34 cellular contexts compared by ENCODE assay signal in the genomic region with DNA sequence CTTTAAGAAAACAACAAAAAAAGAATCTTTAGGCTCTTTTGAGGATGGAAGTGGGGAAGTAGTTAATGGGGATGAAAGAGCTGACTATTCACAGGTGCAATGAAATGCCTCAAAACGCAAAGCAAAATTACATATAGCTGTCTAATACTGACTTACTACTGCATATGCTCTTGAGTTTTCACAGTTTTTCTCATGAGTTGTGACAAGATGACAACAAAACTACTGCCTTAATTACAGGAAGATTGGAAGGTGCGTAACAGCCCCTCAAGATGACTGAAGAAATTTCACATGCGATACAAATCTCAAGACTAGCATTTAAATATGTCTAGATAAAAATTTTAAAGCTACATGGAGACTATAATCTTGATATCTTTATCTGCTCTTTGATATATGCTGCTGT.
"Had no signal": no experiment of that assay in that cellular context is flagged by ENCODE, and none has a peak within 500 bp of the region (broad histone marks: within the 10 kb centered on the region; RNA-seq: fewer than 3 reads in every experiment).

No MANE protein-coding gene starts in this region.

- H3K4me2 ChIP-seq: KMS-11 had no signal

- H3K9ac ChIP-seq: KMS-11 had no signal

- H3K27ac ChIP-seq: KMS-11 had no signal

- H3K36me3 ChIP-seq: MG63 had no signal

- DNase-seq: Karpas-422, Kasumi-1, MG63, MM.1S, MV-4-11, NCI-H1048, NCI-H1092, NCI-H1092 treated with DMSO at 0.1 percent for 48 hours, NCI-H1105, NCI-H1105 treated with DMSO at 0.1 percent for 48 hours, NCI-H1417, NCI-H1417 treated with DMSO at 0.1 percent for 48 hours, NCI-H1436, NCI-H1436 treated with DMSO at 0.1 percent for 48 hours, NCI-H146, NCI-H1694, NCI-H1694 treated with DMSO at 0.1 percent for 48 hours, NCI-H187, NCI-H187 treated with DMSO at 0.1 percent for 48 hours, NCI-H1930, NCI-H2029, NCI-H2029 treated with DMSO at 0.1 percent for 48 hours, NCI-H2081, NCI-H2081 treated with DMSO at 0.1 percent for 48 hours, NCI-H2107, NCI-H2171, NCI-H2171 treated with DMSO at 0.1 percent for 48 hours, NCI-H2227 treated with DMSO at 0.1 percent for 48 hours, NCI-H226, NCI-H345, NCI-H446, NCI-H446 treated with DMSO at 0.1 percent for 48 hours, NCI-H510A had no signal

- H3K27me3 ChIP-seq: MG63 had no signal

- H3K4me3 ChIP-seq: MG63 had no signal

- H3K9me3 ChIP-seq: MG63 had no signal
